Comparison of ENCODE assay signal across 24 cellular contexts in genomic region chr2:111015256-111015655, GRCh38.
DNase-seq lines count a peak whose midpoint lies in the region; ATAC-seq and TF ChIP-seq lines count a peak whose summit lies in the region.
"Had no signal": no experiment of that assay in that cellular context is flagged by ENCODE, and none has a peak within 500 bp of the region (broad histone marks: within the 10 kb centered on the region; RNA-seq: fewer than 3 reads in every experiment).

No MANE protein-coding gene starts in this region.

- no peak for TF ChIP-seq CTCF in breast epithelium (IDR thresholded peaks at IDR 0.05)

- no peak for TF ChIP-seq POLR2A in breast epithelium (IDR thresholded peaks at IDR 0.05)

- no peak overlapping the region for H3K4me3 ChIP-seq in breast epithelium
- H3K4me3 ChIP-seq: Peyer's patch had no signal

- H3K27me3 ChIP-seq in breast epithelium: no peaks in the 10 kb centered on the region
- H3K27me3 ChIP-seq: BE2C, Peyer's patch had no signal

- ATAC-seq in activated naive CD8-positive, alpha-beta T cell treated with anti-CD3 and anti-CD28 coated beads, Interleukin-2, amount 50 U/mL, for 24 hours: peak; percentile 78
- peak; percentile 88 for ATAC-seq in left colon
- ATAC-seq: HepG2 had no signal

- DNase-seq in NOMO-1 treated with DMSO at 0.1 percent for 48 hours (lab: John Stamatoyannopoulos, UW; ENCODE audit: unreplicated experiment) (peak; percentile 13), NOMO-1 treated with dmso at 0.1 percent for 144 hours (lab: John Stamatoyannopoulos, UW; ENCODE audit: unreplicated experiment) (no peak), left colon (no peak), breast epithelium (ENCODE audit: low spot score in 2 of 2) (no peak), DMS53 treated with DMSO at 0.1 percent for 48 hours (lab: John Stamatoyannopoulos, UW; ENCODE audit: unreplicated experiment) (no peak), NCI-H1436 (lab: John Stamatoyannopoulos, UW) (no peak)
- no peak for DNase-seq in activated naive CD8-positive, alpha-beta T cell treated with anti-CD3 and anti-CD28 coated beads, Interleukin-2, amount 50 U/mL, for 24 hours
- no peak for DNase-seq in activated naive CD8-positive, alpha-beta T cell treated with anti-CD3 and anti-CD28 coated beads for 36 hours
- DNase-seq: 8988T; ACHN; BE2C; CD8-positive, alpha-beta memory T cell; DMS 273 treated with DMSO at 0.1 percent for 48 hours; DMS79 treated with DMSO at 0.1 percent for 48 hours; GF-D8; Karpas-422; NCI-H1694; NCI-H2029 treated with DMSO at 0.1 percent for 48 hours; NCI-H2227 treated with DMSO at 0.1 percent for 48 hours; NCI-H526 treated with DMSO at 0.1 percent for 48 hours; Peyer's patch; SHP77 treated with DMSO at 0.1 percent for 48 hours had no signal

- intact Hi-C loops in left colon (cut with DNase I, micrococcal nuclease) (no loop called here), breast epithelium (cut with DNase I; ENCODE audit: low total_unique reads) (no loop called here)

- no peaks in the 10 kb centered on the region for H3K36me3 ChIP-seq in breast epithelium
- H3K36me3 ChIP-seq: BE2C, Peyer's patch had no signal

- H3K4me1 Mint-ChIP-seq in activated naive CD8-positive, alpha-beta T cell treated with anti-CD3 and anti-CD28 coated beads, Interleukin-2, amount 50 U/mL, for 24 hours: peaks cover 11% of the 10 kb centered on the region
- peaks cover 19% of the 10 kb centered on the region for H3K4me1 Mint-ChIP-seq in activated naive CD8-positive, alpha-beta T cell treated with anti-CD3 and anti-CD28 coated beads for 36 hours

- no peak overlapping the region for H3K27ac ChIP-seq in breast epithelium
- H3K27ac ChIP-seq: Peyer's patch had no signal

- no peaks in the 10 kb centered on the region for H3K4me1 ChIP-seq in breast epithelium
- H3K4me1 ChIP-seq: BE2C, Peyer's patch had no signal

- peaks cover 13% of the 10 kb centered on the region for H3K9me3 Mint-ChIP-seq in activated naive CD8-positive, alpha-beta T cell treated with anti-CD3 and anti-CD28 coated beads, Interleukin-2, amount 50 U/mL, for 24 hours
- H3K9me3 Mint-ChIP-seq in activated naive CD8-positive, alpha-beta T cell treated with anti-CD3 and anti-CD28 coated beads for 36 hours: peaks cover 9% of the 10 kb centered on the region

- peak overlapping the region; percentile 63 for H3K27ac Mint-ChIP-seq in activated naive CD8-positive, alpha-beta T cell treated with anti-CD3 and anti-CD28 coated beads, Interleukin-2, amount 50 U/mL, for 24 hours
- no peak overlapping the region for H3K27ac Mint-ChIP-seq in activated naive CD8-positive, alpha-beta T cell treated with anti-CD3 and anti-CD28 coated beads for 36 hours
- H3K27ac Mint-ChIP-seq: CD14-positive monocyte; CD8-positive, alpha-beta memory T cell had no signal

- H3K36me3 Mint-ChIP-seq in activated naive CD8-positive, alpha-beta T cell treated with anti-CD3 and anti-CD28 coated beads, Interleukin-2, amount 50 U/mL, for 24 hours (ENCODE audit: low read depth): no peaks in the 10 kb centered on the region
- peaks cover 3% of the 10 kb centered on the region for H3K36me3 Mint-ChIP-seq in activated naive CD8-positive, alpha-beta T cell treated with anti-CD3 and anti-CD28 coated beads for 36 hours

- H3K4me3 Mint-ChIP-seq in activated naive CD8-positive, alpha-beta T cell treated with anti-CD3 and anti-CD28 coated beads, Interleukin-2, amount 50 U/mL, for 24 hours: no peak overlapping the region
- H3K4me3 Mint-ChIP-seq in activated naive CD8-positive, alpha-beta T cell treated with anti-CD3 and anti-CD28 coated beads for 36 hours: no peak overlapping the region
- H3K4me3 Mint-ChIP-seq: CD14-positive monocyte; CD8-positive, alpha-beta memory T cell had no signal

- H3K9me3 ChIP-seq in breast epithelium: peaks cover 7 to 29% of the 10 kb centered on the region in 2 donors
- H3K9me3 ChIP-seq: BE2C, Peyer's patch had no signal

- H3K27me3 Mint-ChIP-seq in activated naive CD8-positive, alpha-beta T cell treated with anti-CD3 and anti-CD28 coated beads, Interleukin-2, amount 50 U/mL, for 24 hours: peaks cover 26% of the 10 kb centered on the region
- H3K27me3 Mint-ChIP-seq in activated naive CD8-positive, alpha-beta T cell treated with anti-CD3 and anti-CD28 coated beads for 36 hours: peaks cover 12% of the 10 kb centered on the region
